Comparison of ENCODE assay signal across 8 cellular contexts in genomic region chr17:78315355-78316114, GRCh38. TPM values are rescaled to one million over a fixed set of nuclear protein-coding genes. Genes with fewer than 3 reads are reported as not detected.
DNase-seq lines count a peak whose midpoint lies in the region; ATAC-seq and TF ChIP-seq lines count a peak whose summit lies in the region.

No MANE protein-coding gene starts in this region.

- no peaks in the 10 kb centered on the region for H3K36me3 Mint-ChIP-seq in activated CD8-positive, alpha-beta memory T cell treated with anti-CD3 and anti-CD28 coated beads, Interleukin-2, amount 10 ng/mL, durations not matched to agents 7 days and 5 days
- no peaks in the 10 kb centered on the region for H3K36me3 Mint-ChIP-seq in naive thymus-derived CD8-positive, alpha-beta T cell

- peaks cover 24% of the 10 kb centered on the region for H3K4me1 Mint-ChIP-seq in activated CD8-positive, alpha-beta memory T cell treated with anti-CD3 and anti-CD28 coated beads, Interleukin-2, amount 10 ng/mL, durations not matched to agents 7 days and 5 days
- H3K4me1 Mint-ChIP-seq in naive thymus-derived CD8-positive, alpha-beta T cell, result peaks cover 17 to 51% (median 40%) of the 10 kb centered on the region in 4 donors

- TF ChIP-seq POLR2A in testis (IDR thresholded peaks at IDR 0.05), result no peak

- ATAC-seq in activated CD8-positive, alpha-beta memory T cell treated with anti-CD3 and anti-CD28 coated beads, Interleukin-2, amount 10 ng/mL, durations not matched to agents 7 days and 5 days, result no peak
- ATAC-seq in naive thymus-derived CD8-positive, alpha-beta T cell, result peak; percentile 21 to 33
- ATAC-seq in HG02870 (IDR thresholded peaks at IDR 0.05; ENCODE audit: unreplicated experiment), result no peak

- intact Hi-C loops in testis (cut with DNase I; ENCODE audit: low total_unique reads), result no loop called here

- H3K27me3 Mint-ChIP-seq in activated CD8-positive, alpha-beta memory T cell treated with anti-CD3 and anti-CD28 coated beads, Interleukin-2, amount 10 ng/mL, durations not matched to agents 7 days and 5 days, result peaks cover 26% of the 10 kb centered on the region
- peaks cover 0 to 3% (median 0%) of the 10 kb centered on the region in 5 donors for H3K27me3 Mint-ChIP-seq in naive thymus-derived CD8-positive, alpha-beta T cell

- peak overlapping the region; percentile 32 for H3K4me3 Mint-ChIP-seq in activated CD8-positive, alpha-beta memory T cell treated with anti-CD3 and anti-CD28 coated beads, Interleukin-2, amount 10 ng/mL, durations not matched to agents 7 days and 5 days
- H3K4me3 Mint-ChIP-seq in naive thymus-derived CD8-positive, alpha-beta T cell, result peak overlapping the region; percentile 33 to 86 (median 76)

- H3K27ac ChIP-seq in HUES48 (ENCODE audit: low read depth, low read length) (peak overlapping the region; percentile 93), testis (peak overlapping the region; percentile 32 to 71)

- peak; percentile 71 for DNase-seq in AG09309 (ENCODE audit: low read depth)
- peak; percentile 50 for DNase-seq in activated CD8-positive, alpha-beta memory T cell treated with anti-CD3 and anti-CD28 coated beads, Interleukin-2, amount 10 ng/mL, durations not matched to agents 7 days and 5 days
- peak; percentile 52 for DNase-seq in epithelial cell of proximal tubule (ENCODE audit: low read depth)
- DNase-seq in naive thymus-derived CD8-positive, alpha-beta T cell, result peak in 5 of 10 donors; percentile 15 to 33 (median 26)
- peak; percentile 75 for DNase-seq in testis
- DNase-seq in medulla oblongata (ENCODE audit: extremely low spot score), result no peak

- no peaks in the 10 kb centered on the region for H3K9me3 Mint-ChIP-seq in activated CD8-positive, alpha-beta memory T cell treated with anti-CD3 and anti-CD28 coated beads, Interleukin-2, amount 10 ng/mL, durations not matched to agents 7 days and 5 days (ENCODE audit: low read depth)
- H3K9me3 Mint-ChIP-seq in naive thymus-derived CD8-positive, alpha-beta T cell, result no peaks in the 10 kb centered on the region

- CTCF ChIA-PET in activated CD8-positive, alpha-beta memory T cell treated with anti-CD3 and anti-CD28 coated beads, Interleukin-2, amount 10 ng/mL, durations not matched to agents 7 days and 5 days (lab: Charles Lee), result interaction anchor here (1.4 kb wide), 1 partner anchor 550 kb away, joined by 4 read pairs; no protein-coding TSS in a partner anchor

- H3K4me3 ChIP-seq in AG09309 (ENCODE audit: control insufficient read depth, low read depth, low read length) (peak overlapping the region; percentile 23), HUES48 (ENCODE audit: low read depth, low read length) (peak overlapping the region; percentile 36), epithelial cell of proximal tubule (ENCODE audit: low read depth, low read length) (peak overlapping the region; percentile 40), testis (no peak overlapping the region)

- H3K9ac ChIP-seq in HUES48 (ENCODE audit: low read depth, low read length), result peak overlapping the region; percentile 63

- H3K4me1 ChIP-seq in HUES48 (ENCODE audit: control insufficient read depth, insufficient read depth, low read length), result peaks cover 34% of the 10 kb centered on the region
- peaks cover 30% of the 10 kb centered on the region for H3K4me1 ChIP-seq in testis

- no peaks in the 10 kb centered on the region for H3K9me3 ChIP-seq in HUES48 (ENCODE audit: control insufficient read depth, insufficient read depth, low read length)
- no peaks in the 10 kb centered on the region for H3K9me3 ChIP-seq in testis

- peak overlapping the region; percentile 21 for H3K27ac Mint-ChIP-seq in activated CD8-positive, alpha-beta memory T cell treated with anti-CD3 and anti-CD28 coated beads, Interleukin-2, amount 10 ng/mL, durations not matched to agents 7 days and 5 days
- peak overlapping the region; percentile 70 to 94 (median 89) for H3K27ac Mint-ChIP-seq in naive thymus-derived CD8-positive, alpha-beta T cell

- TF ChIP-seq CTCF in AG09309 (IDR thresholded peaks at IDR 0.05; ENCODE audit: control insufficient read depth, insufficient read depth, low read depth, low read length, missing control alignments) (peak; percentile 12), epithelial cell of proximal tubule (conservative IDR thresholded peaks at IDR 0.05; ENCODE audit: low read depth, low read length) (peak; percentile 11), testis (IDR thresholded peaks at IDR 0.05) (no peak)

- POLR2A ChIA-PET in naive thymus-derived CD8-positive, alpha-beta T cell (lab: Charles Lee), result interaction anchor here (0.9 to 2.7 kb wide), 7 partner anchors 9 to 62 kb away, joined by 3 to 17 read pairs (median 4); partner anchors contain the start of gene SOCS3

- H3K27me3 ChIP-seq in HUES48 (ENCODE audit: control insufficient read depth, insufficient read depth, low read length) (peaks cover 5% of the 10 kb centered on the region), testis (no peaks in the 10 kb centered on the region)

- 37 to 51% methylated on average over 12 of the region's 12 CpGs for WGBS in testis, 2 donors

- H3K36me3 ChIP-seq in HUES48 (ENCODE audit: control insufficient read depth, insufficient read depth, low read length) (no peaks in the 10 kb centered on the region), testis (ENCODE audit: low read depth, missing control alignments) (no peaks in the 10 kb centered on the region)

RNA-seq across cellular contexts. Expression of gene SOCS3, which starts 44.3 kb away (rescaled TPM):
- 10 to 100 TPM in 1 of 2 experiments, 1 to 10 TPM in 1; 9.9 to 21.3 TPM for total RNA-seq in activated CD8-positive, alpha-beta memory T cell treated with anti-CD3 and anti-CD28 coated beads, Interleukin-2, amount 10 ng/mL, durations not matched to agents 7 days and 5 days
- total RNA-seq in epithelial cell of proximal tubule (42.8 and 69.2 TPM in 2 replicates), testis (10 to 100 TPM in 1 of 2 donors, 1 to 10 TPM in 1; 2.2 to 17.8 TPM)
- 1 to 10 TPM in 1 of 2 experiments, under 1 TPM in 1; 0.86 to 1.0 TPM for total RNA-seq in naive thymus-derived CD8-positive, alpha-beta T cell
- 10 to 100 TPM; 21.2 to 43.9 (median 37.3) TPM for polyA plus RNA-seq in naive thymus-derived CD8-positive, alpha-beta T cell
- 9.6 TPM for polyA plus RNA-seq in testis (ENCODE audit: insufficient read depth, low read depth, low replicate concordance)

Comparison
In these comparisons a context has a peak if more than half of its experiments do, and no peak if none do; other contexts are left out.
1. H3K4me3 ChIP-seq: peak in AG09309 (single experiment), HUES48 (single experiment) and epithelial cell of proximal tubule (single experiment); none in testis (0 of 2).
2. CTCF ChIP-seq: peak in AG09309 (single experiment) and epithelial cell of proximal tubule (single experiment); none in testis (0 of 3).
3. ATAC-seq: peak in naive thymus-derived CD8-positive, alpha-beta T cell (2 of 2); none in activated CD8-positive, alpha-beta memory T cell treated with anti-CD3 and anti-CD28 coated beads, Interleukin-2, amount 10 ng/mL, durations not matched to agents 7 days and 5 days (single experiment) and HG02870 (single experiment).